Comparison of ENCODE assay signal across 10 cellular contexts in the genomic region with DNA sequence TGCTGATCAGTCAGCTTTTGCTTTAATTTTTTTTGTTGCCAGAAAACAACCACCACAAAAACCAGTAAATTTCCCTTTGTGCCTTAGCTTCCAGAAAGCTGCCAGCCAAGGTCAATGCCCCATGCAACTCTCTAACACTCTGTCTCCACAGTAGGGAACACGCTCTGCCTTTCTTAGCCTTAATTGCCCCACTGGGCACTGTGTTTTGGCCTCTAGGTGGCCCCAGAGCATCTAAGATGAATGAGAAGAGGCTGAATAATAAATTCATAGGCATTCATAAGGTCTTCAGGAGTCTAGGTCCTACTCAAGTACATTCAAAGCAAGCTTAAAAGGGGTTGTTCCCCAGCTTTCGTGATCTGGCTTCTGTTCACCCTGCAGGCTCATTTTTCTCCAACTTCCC. TPM values are rescaled to one million over a fixed set of nuclear protein-coding genes. Genes with fewer than 3 reads are reported as not detected.
A peak's percentile ranks its signal among the peaks of the same experiment; 100 is the strongest.
DNase-seq lines count a peak whose midpoint lies in the region; ATAC-seq and FAIRE-seq lines count a peak whose summit lies in the region.
"Had no signal": no experiment of that assay in that cellular context is flagged by ENCODE, and none has a peak within 500 bp of the region (broad histone marks: within the 10 kb centered on the region; RNA-seq: fewer than 3 reads in every experiment).

No MANE protein-coding gene starts in this region.

- peaks cover 19% of the 10 kb centered on the region for H3K27me3 ChIP-seq in adipocyte (replicated peaks; ENCODE audit: control insufficient read depth, insufficient read depth, low read length)
- H3K27me3 ChIP-seq in small intestine (ENCODE audit: control insufficient read depth in 2 of 2, insufficient read depth in 2 of 2, low read length in 2 of 2) = no peaks in the 10 kb centered on the region
- H3K27me3 ChIP-seq: SJCRH30 had no signal

- no peak for ATAC-seq in HG03139 (IDR thresholded peaks at IDR 0.05; ENCODE audit: unreplicated experiment)

- H3K4me1 Mint-ChIP-seq in activated naive CD4-positive, alpha-beta T cell treated with anti-CD3 and anti-CD28 coated beads for 36 hours (ENCODE audit: low read depth) = no peaks in the 10 kb centered on the region

- CTCF ChIA-PET in activated naive CD4-positive, alpha-beta T cell treated with anti-CD3 and anti-CD28 coated beads for 36 hours (lab: Charles Lee) = interaction anchor here (0.5 to 0.7 kb wide), 2 partner anchors 16 to 153 kb away, joined by 3 read pairs; no protein-coding TSS in a partner anchor

- H3K27ac ChIP-seq in small intestine (ENCODE audit: low read depth in 1 of 2, low read length in 1 of 2) = no peak overlapping the region
- H3K27ac ChIP-seq: SJCRH30, spleen had no signal

- WGBS in small intestine, 3 donors = 41 to 60% (median 45%) methylated on average over 2 of the region's 2 CpGs

- peak; percentile 24 for DNase-seq in activated naive CD4-positive, alpha-beta T cell treated with anti-CD3 and anti-CD28 coated beads for 36 hours
- no peak for DNase-seq in activated naive CD4-positive, alpha-beta T cell (lab: John Stamatoyannopoulos, UW)
- DNase-seq in HUDEP-2 (lab: John Stamatoyannopoulos, UW; ENCODE audit: unreplicated experiment in 76 of 76) (peak in 61 of 76 experiments; percentile 0 to 61 (median 32)), adipocyte (ENCODE audit: low read depth) (peak; percentile 31), small intestine (peak; percentile 0), glomerular visceral epithelial cell (ENCODE audit: extremely low spot score) (no peak), NCI-H1436 treated with DMSO at 0.1 percent for 48 hours (lab: John Stamatoyannopoulos, UW) (no peak)
- DNase-seq: spleen had no signal

- H3K4me1 ChIP-seq in adipocyte (ENCODE audit: control insufficient read depth, insufficient read depth, low read length) = no peaks in the 10 kb centered on the region
- H3K4me1 ChIP-seq in small intestine (ENCODE audit: control insufficient read depth in 2 of 2, insufficient read depth in 1 of 2, low read depth in 1 of 2, low read length in 1 of 2) = no peaks in the 10 kb centered on the region
- H3K4me1 ChIP-seq: SJCRH30, spleen had no signal

- no peak overlapping the region for H3K4me3 Mint-ChIP-seq in activated naive CD4-positive, alpha-beta T cell treated with anti-CD3 and anti-CD28 coated beads for 36 hours

- H3K9me3 ChIP-seq in adipocyte (ENCODE audit: control insufficient read depth, low read length) = no peaks in the 10 kb centered on the region
- H3K9me3 ChIP-seq in small intestine (ENCODE audit: control insufficient read depth, low read depth) = no peaks in the 10 kb centered on the region
- H3K9me3 ChIP-seq: SJCRH30, spleen had no signal

- H3K9ac ChIP-seq in adipocyte (ENCODE audit: low read length) = no peak overlapping the region

- H3K9me3 Mint-ChIP-seq in activated naive CD4-positive, alpha-beta T cell treated with anti-CD3 and anti-CD28 coated beads for 36 hours = no peaks in the 10 kb centered on the region

- H3K4me3 ChIP-seq in adipocyte (ENCODE audit: low read length) (no peak overlapping the region), small intestine (ENCODE audit: low read depth in 1 of 2, low read length in 2 of 2) (no peak overlapping the region)
- H3K4me3 ChIP-seq: SJCRH30, spleen had no signal

- H3K36me3 ChIP-seq in adipocyte (ENCODE audit: control insufficient read depth, insufficient read depth, low read length, severe bottlenecking) (no peaks in the 10 kb centered on the region), small intestine (ENCODE audit: control insufficient read depth in 2 of 2, insufficient read depth in 2 of 2, low read length in 2 of 2) (no peaks in the 10 kb centered on the region)
- H3K36me3 ChIP-seq: SJCRH30, spleen had no signal

- H3K27ac Mint-ChIP-seq in activated naive CD4-positive, alpha-beta T cell treated with anti-CD3 and anti-CD28 coated beads for 36 hours = no peak overlapping the region

- peaks cover 14% of the 10 kb centered on the region for H3K27me3 Mint-ChIP-seq in activated naive CD4-positive, alpha-beta T cell treated with anti-CD3 and anti-CD28 coated beads for 36 hours (ENCODE audit: low read depth)

- intact Hi-C loops in activated naive CD4-positive, alpha-beta T cell treated with anti-CD3 and anti-CD28 coated beads for 36 hours (cut with micrococcal nuclease) = loop anchor here (1.0 kb wide), 1 partner anchor 176 kb away; no protein-coding TSS in a partner anchor

- H3K36me3 Mint-ChIP-seq in activated naive CD4-positive, alpha-beta T cell treated with anti-CD3 and anti-CD28 coated beads for 36 hours (ENCODE audit: low read depth) = no peaks in the 10 kb centered on the region

- FAIRE-seq in small intestine (lab: Jason Lieb, UNC) = no peak

RNA-seq across cellular contexts. Expression of a gene that starts 57.7 kb away (rescaled TPM):
- not detected for total RNA-seq in activated naive CD4-positive, alpha-beta T cell treated with anti-CD3 and anti-CD28 coated beads for 36 hours
- polyA plus RNA-seq in small intestine = not detected
- total RNA-seq: SJCRH30, spleen had no signal
- polyA plus RNA-seq: spleen had no signal

Comparison
In these comparisons a context has a peak if more than half of its experiments do, and no peak if none do; other contexts are left out.
1. DNase-seq: peak in activated naive CD4-positive, alpha-beta T cell treated with anti-CD3 and anti-CD28 coated beads for 36 hours (single experiment), HUDEP-2 (61 of 76), adipocyte (single experiment) and small intestine (single experiment); none in activated naive CD4-positive, alpha-beta T cell (0 of 4), glomerular visceral epithelial cell (single experiment) and NCI-H1436 treated with DMSO at 0.1 percent for 48 hours (single experiment).